In genomic region chr1:228156518-228156875, GRCh38 we compare ENCODE assay signal across 27 cellular contexts. TPM values are rescaled to one million over a fixed set of nuclear protein-coding genes. Genes with fewer than 3 reads are reported as not detected.
A peak's percentile ranks its signal among the peaks of the same experiment; 100 is the strongest.
DNase-seq lines count a peak whose midpoint lies in the region; ATAC-seq, FAIRE-seq and TF ChIP-seq lines count a peak whose summit lies in the region.
"Had no signal": no experiment of that assay in that cellular context is flagged by ENCODE, and none has a peak within 500 bp of the region (broad histone marks: within the 10 kb centered on the region; RNA-seq: fewer than 3 reads in every experiment).

No MANE protein-coding gene starts in this region.

- no peaks in the 10 kb centered on the region for H3K23me2 ChIP-seq in H1 (ENCODE audit: low read depth, low read length)

- H3K4ac ChIP-seq in H1 (replicated peaks; ENCODE audit: insufficient read length, low read depth, low read length), result no peak overlapping the region

- H3K56ac ChIP-seq in H1 (replicated peaks; ENCODE audit: insufficient read length, low read depth, low read length), result no peak overlapping the region

- 0 out of 2 replicates have a peak, but pooled peaks cover 2% of the 10 kb centered on the region for H3K79me1 ChIP-seq in H1 (ENCODE audit: low read depth, low read length)

- H3K27me3 ChIP-seq in H7 (ENCODE audit: control insufficient read depth, insufficient read depth, low read length) (no peaks in the 10 kb centered on the region), H1 (replicated peaks in 1 of 4; ENCODE audit: control insufficient read depth in 3 of 4, extremely low read depth in 1 of 4, insufficient read depth in 3 of 4, low read length in 3 of 4) (peaks cover 0 to 5% (median 0%) of the 10 kb centered on the region in 4 experiments; a peak in 4 of 7 replicates), vagina (no peaks in the 10 kb centered on the region)
- H3K27me3 ChIP-seq: hepatocyte, suprapubic skin had no signal

- H3K27ac ChIP-seq in H1 (ENCODE audit: low read depth, low read length) (no peak overlapping the region), vagina (no peak overlapping the region)
- H3K27ac ChIP-seq: gastrocnemius medialis, hepatocyte, suprapubic skin, VCaP had no signal

- no peak overlapping the region for H3K4me3 ChIP-seq in H7 (ENCODE audit: insufficient read depth, low read depth, low read length)
- H3K4me3 ChIP-seq in H1 (ENCODE audit: extremely low read depth in 1 of 4, insufficient read depth in 2 of 4, low read depth in 3 of 4, low read length in 4 of 4), result no peak overlapping the region
- H3K4me3 ChIP-seq in vagina, result no peak overlapping the region
- H3K4me3 ChIP-seq: gastrocnemius medialis, hepatocyte, suprapubic skin had no signal

- no peak overlapping the region for H3K27ac Mint-ChIP-seq in activated naive CD4-positive, alpha-beta T cell treated with anti-CD3 and anti-CD28 coated beads, Interleukin-2, amount 50 U/mL, for 72 hours

- H2BK120ac ChIP-seq in H1 (replicated peaks; ENCODE audit: low read depth, low read length), result no peak overlapping the region

- H3K9ac ChIP-seq in H1 (replicated peaks in 1 of 4; ENCODE audit: extremely low read depth in 1 of 4, low read depth in 3 of 4, low read length in 3 of 4), result no peak overlapping the region

- H3K79me2 ChIP-seq in H1 (ENCODE audit: control insufficient read depth in 1 of 2, insufficient read depth in 2 of 2, low read length in 2 of 2), result no peaks in the 10 kb centered on the region
- H3K79me2 ChIP-seq: hepatocyte had no signal

- H3K14ac ChIP-seq in H1 (ENCODE audit: insufficient read length), result no peak overlapping the region

- H2BK12ac ChIP-seq in H1 (ENCODE audit: low read depth, low read length), result no peak overlapping the region

- H3K9me3 ChIP-seq in H1 (ENCODE audit: insufficient read depth in 2 of 2, low read depth in 1 of 2, low read length in 1 of 2) (no peaks in the 10 kb centered on the region), vagina (no peaks in the 10 kb centered on the region)
- H3K9me3 ChIP-seq: gastrocnemius medialis, suprapubic skin had no signal

- peak overlapping the region; percentile 25; the same call in 1 of the 2 replicates for H4K8ac ChIP-seq in H1 (ENCODE audit: extremely low read depth, insufficient read depth, low read length)

- H2BK5ac ChIP-seq in H1 (ENCODE audit: low read depth, low read length), result no peak overlapping the region

- POLR2A ChIA-PET in H1 (lab: Charles Lee; ENCODE audit: partially characterized antibody), result interaction anchor here (1.1 to 2.0 kb wide), 2 partner anchors 10 to 57 kb away, joined by 3 to 10 read pairs; partner anchors contain the start of gene IBA57

- no peak overlapping the region for H4K91ac ChIP-seq in H1 (replicated peaks; ENCODE audit: insufficient read length, low read length)

- TF ChIP-seq EP300 in H1 (IDR thresholded peaks at IDR 0.05; ENCODE audit: borderline replicate concordance in 1 of 2, low read depth in 2 of 2, low read length in 2 of 2), result no peak

- no peak overlapping the region for H3K18ac ChIP-seq in H1 (ENCODE audit: extremely low read depth, low read length)

- no peak for ATAC-seq in activated naive CD4-positive, alpha-beta T cell treated with anti-CD3 and anti-CD28 coated beads, Interleukin-2, amount 50 U/mL, for 72 hours
- no peak for ATAC-seq in sciatic nerve
- ATAC-seq in HG03108 (IDR thresholded peaks at IDR 0.05; ENCODE audit: unreplicated experiment), result no peak
- ATAC-seq: gastrocnemius medialis, left colon, PC-3 had no signal

- no peak overlapping the region for H3K4me2 ChIP-seq in H1 (ENCODE audit: insufficient read depth in 1 of 2, low read depth in 2 of 2, low read length in 2 of 2)
- H3K4me2 ChIP-seq: hepatocyte had no signal

- H2AFZ ChIP-seq in H1 (ENCODE audit: low read length), result no peak overlapping the region
- H2AFZ ChIP-seq: hepatocyte had no signal

- H2AK5ac ChIP-seq in H1 (ENCODE audit: low read depth, low read length), result no peak overlapping the region

- H3K36me3 Mint-ChIP-seq in activated naive CD4-positive, alpha-beta T cell treated with anti-CD3 and anti-CD28 coated beads, Interleukin-2, amount 50 U/mL, for 72 hours, result no peaks in the 10 kb centered on the region
- H3K36me3 Mint-ChIP-seq: CD4-positive, CD25-positive, alpha-beta regulatory T cell had no signal

- CTCF ChIA-PET in H1 (lab: Charles Lee; ENCODE audit: partially characterized antibody), result interaction anchor here (0.6 to 0.8 kb wide), 2 partner anchors 34 to 153 kb away, joined by 3 to 4 read pairs; no protein-coding TSS in a partner anchor

- intact Hi-C loops in sciatic nerve (cut with DNase I), result no loop called here
- intact Hi-C loops in vagina (cut with DNase I), result no loop called here

- DNase-seq in activated naive CD4-positive, alpha-beta T cell treated with anti-CD3 and anti-CD28 coated beads, Interleukin-2, amount 50 U/mL, for 16 hours, result peak; percentile 11
- DNase-seq in activated naive CD4-positive, alpha-beta T cell treated with anti-CD3 and anti-CD28 coated beads, Interleukin-2, amount 50 U/mL, for 72 hours (ENCODE audit: low spot score in 2 of 2), result no peak
- DNase-seq in H7, result peak; percentile 42
- no peak for DNase-seq in H1 (ENCODE audit: low read depth in 1 of 2, low spot score in 2 of 2)
- peak; percentile 57 for DNase-seq in sciatic nerve (ENCODE audit: low spot score)
- no peak for DNase-seq in vagina (ENCODE audit: extremely low spot score in 2 of 2)
- no peak for DNase-seq in NCI-H1930 (lab: John Stamatoyannopoulos, UW)
- DNase-seq: activated CD4-positive, alpha-beta T cell treated with anti-CD3 and anti-CD28 coated beads for 4 hours; activated gamma-delta T cell treated with Interleukin-2 at 50 U/mL for 16 hours; activated T-cell treated with anti-CD3 and anti-CD28 coated beads, Interleukin-2, amount 50 U/mL, for 48 hours; CD4-positive, CD25-positive, alpha-beta regulatory T cell; gastrocnemius medialis; left colon; mesendoderm; NCI-H1417 treated with DMSO at 0.1 percent for 48 hours; NCI-H2081; NCI-H524 treated with DMSO at 0.1 percent for 48 hours; occipital lobe; PC-3; SHP77 treated with DMSO at 0.1 percent for 48 hours; stimulated activated naive CD4-positive, alpha-beta T cell treated with Interleukin-2 at 50 U/mL for 16 hours had no signal

- TF ChIP-seq RAD21 in H1 (IDR thresholded peaks at IDR 0.05 in 1 of 2, conservative IDR thresholded peaks at IDR 0.05 in 1 of 2; ENCODE audit: low read depth in 2 of 2, low read length in 2 of 2), result no peak

- no peak overlapping the region for H3K23ac ChIP-seq in H1 (ENCODE audit: insufficient read length)

- FAIRE-seq in H1 (lab: Jason Lieb, UNC), result no peak
- FAIRE-seq: A204.1, endothelial cell of umbilical vein had no signal

- H2BK20ac ChIP-seq in H1 (ENCODE audit: low read length), result no peak overlapping the region

- H3K9me3 Mint-ChIP-seq in activated naive CD4-positive, alpha-beta T cell treated with anti-CD3 and anti-CD28 coated beads, Interleukin-2, amount 50 U/mL, for 72 hours, result no peaks in the 10 kb centered on the region
- H3K9me3 Mint-ChIP-seq: CD4-positive, CD25-positive, alpha-beta regulatory T cell had no signal

- TF ChIP-seq CTCF in H1 (IDR thresholded peaks at IDR 0.05; ENCODE audit: control extremely low read depth in 1 of 3, insufficient read depth in 1 of 3, low read depth in 1 of 3, low read length in 3 of 3) (no peak), vagina (IDR thresholded peaks at IDR 0.05) (no peak)

- H3K36me3 ChIP-seq in H7 (replicated peaks; ENCODE audit: control insufficient read depth, insufficient read depth, low read length) (no peaks in the 10 kb centered on the region), H1 (ENCODE audit: control insufficient read depth in 2 of 4, insufficient read depth in 4 of 4, low read length in 3 of 4) (no peaks in the 10 kb centered on the region), vagina (no peaks in the 10 kb centered on the region)
- H3K36me3 ChIP-seq: gastrocnemius medialis, suprapubic skin had no signal

- TF ChIP-seq POLR2A in H1 (IDR thresholded peaks at IDR 0.05; ENCODE audit: control extremely low read depth in 1 of 2, low read depth in 2 of 2, low read length in 2 of 2), result no peak
- no peak for TF ChIP-seq POLR2A in vagina (IDR thresholded peaks at IDR 0.05)

- H2BK15ac ChIP-seq in H1 (ENCODE audit: low read length), result no peak overlapping the region

- H4K20me1 ChIP-seq in H1 (replicated peaks in 1 of 2; ENCODE audit: control insufficient read depth in 1 of 2, insufficient read depth in 2 of 2, low read length in 2 of 2), result peaks cover 1 to 4% of the 10 kb centered on the region in 2 experiments

- H4K5ac ChIP-seq in H1 (ENCODE audit: insufficient read length, low read depth, low read length), result no peak overlapping the region

- 79% methylated on average over 9 of the region's 9 CpGs; no CpG with 5 or more reads in 1 of the 2 experiments for WGBS in H1 (ENCODE audit: extremely low coverage in 1 of 2, insufficient coverage in 1 of 2, insufficient read length in 1 of 2, insufficient replicate concordance in 2 of 2, low coverage in 1 of 2, low lambda C conversion rate in 2 of 2, missing lambda C conversion rate in 1 of 2), 2 experiments

- H3K4me1 ChIP-seq in H1 (replicated peaks in 1 of 4; ENCODE audit: control insufficient read depth in 3 of 4, insufficient read depth in 4 of 4, low read length in 3 of 4) (no peaks in the 10 kb centered on the region; a peak in 1 of 7 replicates), vagina (peaks cover 29% of the 10 kb centered on the region)

RNA-seq across cellular contexts. Expression of gene GJC2, which starts 6.8 kb away (rescaled TPM):
- under 1 TPM; 0.16 to 0.86 TPM for total RNA-seq in activated naive CD4-positive, alpha-beta T cell treated with anti-CD3 and anti-CD28 coated beads, Interleukin-2, amount 50 U/mL, for 72 hours
- 1.7 TPM in 2 replicates for total RNA-seq in H7 (2014; rRNA removed; shearing (Covaris generic))
- 0.54 and 0.55 TPM in 2 replicates for total RNA-seq in H1 (2021; fragmentation: NEBNext Ultra II Directional; extraction: Animal tissue kit (Norgen Biotek cat#: 25700))
- 0.17 and 0.28 TPM in 2 replicates for polyA plus RNA-seq in H1 (2011; rRNA removed)
- 0.27 TPM for polyA plus RNA-seq in H1 (2011; cell fraction: cytosol; rRNA removed)
- polyA plus RNA-seq in H1 (2011; cell fraction: nucleus; rRNA removed), result 0.54 TPM
- polyA plus RNA-seq in H1 (2012, experiment 1 of 2), result 0.25 to 0.57 TPM (median 0.40 TPM) in 4 replicates
- polyA plus RNA-seq in H1 (2012, experiment 2 of 2), result 0.10 TPM
- 0.36 TPM for polyA plus RNA-seq in H1 (2013, experiment 1 of 2)
- 0.40 TPM for polyA plus RNA-seq in H1 (2013, experiment 2 of 2)
- polyA minus RNA-seq in H1 (2011; rRNA and poly(A)+ RNA removed), result 0.16 and 0.22 TPM in 2 replicates
- polyA minus RNA-seq in H1 (2011; cell fraction: cytosol; rRNA and poly(A)+ RNA removed), result not detected
- polyA minus RNA-seq in H1 (2011; cell fraction: nucleus; rRNA and poly(A)+ RNA removed), result 0.60 TPM
- 10.5 TPM for total RNA-seq in sciatic nerve
- 4.4 TPM for total RNA-seq in vagina
- polyA plus RNA-seq: CD4-positive, CD25-positive, alpha-beta regulatory T cell had no signal

RNA-seq across cellular contexts. Expression of gene IBA57, which starts 9.1 kb away (rescaled TPM):
- total RNA-seq in activated naive CD4-positive, alpha-beta T cell treated with anti-CD3 and anti-CD28 coated beads, Interleukin-2, amount 50 U/mL, for 72 hours, result 10 to 100 TPM in 1 of 2 donors, 1 to 10 TPM in 1; 3.2 to 12.8 TPM
- total RNA-seq in H7 (2014; rRNA removed; shearing (Covaris generic)), result 21.2 and 23.3 TPM in 2 replicates
- 5.9 and 7.8 TPM in 2 replicates for total RNA-seq in H1 (2021; fragmentation: NEBNext Ultra II Directional; extraction: Animal tissue kit (Norgen Biotek cat#: 25700))
- polyA plus RNA-seq in H1 (2011; rRNA removed), result 2.6 and 5.3 TPM in 2 replicates
- polyA plus RNA-seq in H1 (2011; cell fraction: cytosol; rRNA removed), result 4.6 TPM
- polyA plus RNA-seq in H1 (2011; cell fraction: nucleus; rRNA removed), result 7.1 TPM
- polyA plus RNA-seq in H1 (2012, experiment 1 of 2), result 2.9 to 3.9 TPM (median 3.6 TPM) in 4 replicates
- 1.6 TPM for polyA plus RNA-seq in H1 (2012, experiment 2 of 2)
- polyA plus RNA-seq in H1 (2013, experiment 1 of 2), result 2.3 TPM
- 2.3 TPM for polyA plus RNA-seq in H1 (2013, experiment 2 of 2)
- polyA minus RNA-seq in H1 (2011; rRNA and poly(A)+ RNA removed), result 3.2 and 3.3 TPM in 2 replicates
- polyA minus RNA-seq in H1 (2011; cell fraction: cytosol; rRNA and poly(A)+ RNA removed), result 2.8 TPM
- polyA minus RNA-seq in H1 (2011; cell fraction: nucleus; rRNA and poly(A)+ RNA removed), result 8.4 TPM
- total RNA-seq in sciatic nerve, result 10.4 TPM
- 3.4 TPM for total RNA-seq in vagina

RNA-seq across cellular contexts. Expression of gene GUK1, which starts 16.4 kb away (rescaled TPM):
- 100 to 1,000 TPM; 206 to 293 TPM for total RNA-seq in activated naive CD4-positive, alpha-beta T cell treated with anti-CD3 and anti-CD28 coated beads, Interleukin-2, amount 50 U/mL, for 72 hours
- 216 and 224 TPM in 2 replicates for total RNA-seq in H7 (2014; rRNA removed; shearing (Covaris generic))
- total RNA-seq in H1 (2021; fragmentation: NEBNext Ultra II Directional; extraction: Animal tissue kit (Norgen Biotek cat#: 25700)), result 68.5 TPM in 2 replicates
- polyA plus RNA-seq in H1 (2011; rRNA removed), result 182 and 183 TPM in 2 replicates
- 167 TPM for polyA plus RNA-seq in H1 (2011; cell fraction: cytosol; rRNA removed)
- polyA plus RNA-seq in H1 (2011; cell fraction: nucleus; rRNA removed), result 249 TPM
- polyA plus RNA-seq in H1 (2012, experiment 1 of 2), result 36.2 to 105 TPM (median 94.7 TPM) in 4 replicates
- 106 TPM for polyA plus RNA-seq in H1 (2012, experiment 2 of 2)
- 97.5 TPM for polyA plus RNA-seq in H1 (2013, experiment 1 of 2)
- polyA plus RNA-seq in H1 (2013, experiment 2 of 2), result 90.9 TPM
- polyA minus RNA-seq in H1 (2011; rRNA and poly(A)+ RNA removed), result 25.4 and 32.8 TPM in 2 replicates
- 33.8 TPM for polyA minus RNA-seq in H1 (2011; cell fraction: cytosol; rRNA and poly(A)+ RNA removed)
- polyA minus RNA-seq in H1 (2011; cell fraction: nucleus; rRNA and poly(A)+ RNA removed), result 70.3 TPM
- total RNA-seq in sciatic nerve, result 250 TPM
- 299 TPM for total RNA-seq in vagina

RNA-seq across cellular contexts. Expression of gene MRPL55, which starts 47.4 kb away (rescaled TPM):
- 10 to 100 TPM; 50.6 to 52.5 TPM for total RNA-seq in activated naive CD4-positive, alpha-beta T cell treated with anti-CD3 and anti-CD28 coated beads, Interleukin-2, amount 50 U/mL, for 72 hours
- 109 and 172 TPM in 2 replicates for total RNA-seq in H7 (2014; rRNA removed; shearing (Covaris generic))
- 59.0 and 62.7 TPM in 2 replicates for total RNA-seq in H1 (2021; fragmentation: NEBNext Ultra II Directional; extraction: Animal tissue kit (Norgen Biotek cat#: 25700))
- polyA plus RNA-seq in H1 (2011; rRNA removed), result 244 and 249 TPM in 2 replicates
- 186 TPM for polyA plus RNA-seq in H1 (2011; cell fraction: cytosol; rRNA removed)
- polyA plus RNA-seq in H1 (2011; cell fraction: nucleus; rRNA removed), result 157 TPM
- 31.0 to 91.5 TPM (median 85.9 TPM) in 4 replicates for polyA plus RNA-seq in H1 (2012, experiment 1 of 2)
- 110 TPM for polyA plus RNA-seq in H1 (2012, experiment 2 of 2)
- polyA plus RNA-seq in H1 (2013, experiment 1 of 2), result 72.3 TPM
- polyA plus RNA-seq in H1 (2013, experiment 2 of 2), result 69.2 TPM
- polyA minus RNA-seq in H1 (2011; rRNA and poly(A)+ RNA removed), result 30.6 and 36.8 TPM in 2 replicates
- polyA minus RNA-seq in H1 (2011; cell fraction: cytosol; rRNA and poly(A)+ RNA removed), result 38.5 TPM
- polyA minus RNA-seq in H1 (2011; cell fraction: nucleus; rRNA and poly(A)+ RNA removed), result 46.7 TPM
- total RNA-seq in sciatic nerve, result 34.2 TPM
- 73.7 TPM for total RNA-seq in vagina

RNA-seq across cellular contexts. Expression of gene OBSCN, which starts 51.3 kb away (rescaled TPM):
- 10 to 100 TPM; 20.8 to 37.5 TPM for total RNA-seq in activated naive CD4-positive, alpha-beta T cell treated with anti-CD3 and anti-CD28 coated beads, Interleukin-2, amount 50 U/mL, for 72 hours
- 18.9 and 25.2 TPM in 2 replicates for total RNA-seq in H7 (2014; rRNA removed; shearing (Covaris generic))
- total RNA-seq in H1 (2021; fragmentation: NEBNext Ultra II Directional; extraction: Animal tissue kit (Norgen Biotek cat#: 25700)), result 21.0 and 28.4 TPM in 2 replicates
- 7.5 and 10.1 TPM in 2 replicates for polyA plus RNA-seq in H1 (2011; rRNA removed)
- 9.8 TPM for polyA plus RNA-seq in H1 (2011; cell fraction: cytosol; rRNA removed)
- polyA plus RNA-seq in H1 (2011; cell fraction: nucleus; rRNA removed), result 70.1 TPM
- 11.7 to 20.8 TPM (median 19.4 TPM) in 4 replicates for polyA plus RNA-seq in H1 (2012, experiment 1 of 2)
- polyA plus RNA-seq in H1 (2012, experiment 2 of 2), result 6.5 TPM
- 6.5 TPM for polyA plus RNA-seq in H1 (2013, experiment 1 of 2)
- polyA plus RNA-seq in H1 (2013, experiment 2 of 2), result 4.8 TPM
- polyA minus RNA-seq in H1 (2011; rRNA and poly(A)+ RNA removed), result 13.8 and 16.4 TPM in 2 replicates
- 18.6 TPM for polyA minus RNA-seq in H1 (2011; cell fraction: cytosol; rRNA and poly(A)+ RNA removed)
- 55.0 TPM for polyA minus RNA-seq in H1 (2011; cell fraction: nucleus; rRNA and poly(A)+ RNA removed)
- 18.3 TPM for total RNA-seq in sciatic nerve
- 35.8 TPM for total RNA-seq in vagina

Comparison
In these comparisons a context has a peak if more than half of its experiments do, and no peak if none do; other contexts are left out.
1. DNase-seq: peak in activated naive CD4-positive, alpha-beta T cell treated with anti-CD3 and anti-CD28 coated beads, Interleukin-2, amount 50 U/mL, for 16 hours (single experiment), H7 (single experiment) and sciatic nerve (single experiment); none in activated naive CD4-positive, alpha-beta T cell treated with anti-CD3 and anti-CD28 coated beads, Interleukin-2, amount 50 U/mL, for 72 hours (0 of 2), H1 (0 of 2), vagina (0 of 2) and NCI-H1930 (0 of 2).